In the genomic region with DNA sequence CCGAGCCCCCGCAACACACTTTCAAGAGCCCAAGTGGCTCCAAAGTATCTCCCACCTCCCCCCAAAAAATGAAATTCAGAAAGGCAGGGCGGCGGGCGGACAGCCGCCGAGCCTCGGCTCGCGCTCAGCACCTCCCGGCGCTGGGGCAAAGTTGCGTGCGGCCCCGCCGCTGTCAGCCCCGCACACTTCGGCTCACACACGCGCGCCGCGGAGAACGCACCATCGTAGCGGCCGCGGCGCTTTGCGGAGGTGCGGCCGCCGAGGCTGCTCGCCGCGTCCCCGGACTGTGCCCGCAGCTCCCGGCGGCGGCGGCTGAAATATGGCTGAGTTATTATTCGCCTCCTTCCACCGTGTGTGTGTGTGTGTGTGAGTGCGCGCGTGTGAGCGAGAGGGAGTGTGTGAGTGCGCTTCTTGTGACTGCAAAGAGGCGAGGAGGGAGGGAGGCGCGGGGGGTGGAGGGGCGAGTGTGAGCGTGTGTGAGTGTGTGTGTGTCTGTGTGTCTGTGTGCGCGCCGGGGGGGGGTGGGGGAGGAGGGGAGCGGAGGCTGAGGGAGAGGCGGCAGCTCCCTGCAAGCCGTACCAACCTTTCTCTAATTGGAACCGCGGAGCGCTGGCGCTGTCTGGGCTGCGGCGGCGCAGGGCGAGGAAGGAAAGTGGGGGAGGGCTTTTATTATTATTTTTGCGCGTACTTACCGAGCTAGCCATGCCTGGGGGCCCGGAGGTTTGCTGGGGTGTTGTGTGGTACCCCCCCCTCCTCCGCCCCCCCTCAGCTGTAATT, we compare ENCODE assay signal across 1 cellular context.
TF ChIP-seq lines count a peak whose summit lies in the region.

No MANE protein-coding gene starts in this region.

TF ChIP-seq in HepG2, 621 proteins besides CTCF, POLR2A, EP300 and RAD21 (continued from another document and continues in another):
- TF ChIP-seq SATB2 (CRISPR knock-in tag; IDR thresholded peaks at IDR 0.05) (no peak), ZNF562 (CRISPR knock-in tag; IDR thresholded peaks at IDR 0.05; ENCODE audit: borderline replicate concordance) (no peak), GABPB1 (CRISPR knock-in tag; IDR thresholded peaks at IDR 0.05) (no peak), ZNF589 (CRISPR knock-in tag; conservative IDR thresholded peaks at IDR 0.05) (0 out of 2 replicates have a peak, but pooled peaks have one; percentile 38), ISX (CRISPR knock-in tag; conservative IDR thresholded peaks at IDR 0.05) (no peak), ZNF792 (CRISPR knock-in tag; IDR thresholded peaks at IDR 0.05) (no peak), LBX2 (CRISPR knock-in tag; IDR thresholded peaks at IDR 0.05; ENCODE audit: borderline replicate concordance) (no peak), HIVEP1 (CRISPR knock-in tag; IDR thresholded peaks at IDR 0.05) (no peak), POLR2AphosphoS5 (IDR thresholded peaks at IDR 0.05; ENCODE audit: low read depth, low read length) (no peak), NFKB2 (CRISPR knock-in tag; IDR thresholded peaks at IDR 0.05; ENCODE audit: borderline replicate concordance) (no peak), ZNF781 (CRISPR knock-in tag; IDR thresholded peaks at IDR 0.05; ENCODE audit: borderline replicate concordance, not compliant biosample characterization) (no peak), ZNF136 (CRISPR knock-in tag; IDR thresholded peaks at IDR 0.05; ENCODE audit: low read depth) (no peak), RERE (CRISPR knock-in tag; IDR thresholded peaks at IDR 0.05; ENCODE audit: low read depth) (no peak), YEATS2 (CRISPR knock-in tag; IDR thresholded peaks at IDR 0.05; ENCODE audit: borderline replicate concordance) (no peak), ZSCAN22 (CRISPR knock-in tag; IDR thresholded peaks at IDR 0.05) (no peak), YEATS4 (CRISPR knock-in tag; IDR thresholded peaks at IDR 0.05; ENCODE audit: borderline replicate concordance) (no peak), SP2 (CRISPR knock-in tag; IDR thresholded peaks at IDR 0.05) (no peak), CENPBD1 (CRISPR knock-in tag; IDR thresholded peaks at IDR 0.05; ENCODE audit: borderline replicate concordance, low read depth) (no peak), SAFB2 (CRISPR knock-in tag; IDR thresholded peaks at IDR 0.05; ENCODE audit: borderline replicate concordance, low read depth) (no peak), ZNF576 (CRISPR knock-in tag; IDR thresholded peaks at IDR 0.05) (no peak), DNMT1 (CRISPR knock-in tag; IDR thresholded peaks at IDR 0.05) (no peak), RFX1 (IDR thresholded peaks at IDR 0.05) (no peak), ZNF331 (CRISPR knock-in tag; IDR thresholded peaks at IDR 0.05) (no peak), ZNF614 (CRISPR knock-in tag; IDR thresholded peaks at IDR 0.05; ENCODE audit: borderline replicate concordance) (no peak), HDAC1 (CRISPR knock-in tag; IDR thresholded peaks at IDR 0.05) (no peak), ARNT (IDR thresholded peaks at IDR 0.05) (no peak), ZNF224 (CRISPR knock-in tag; IDR thresholded peaks at IDR 0.05) (no peak), SCMH1 (CRISPR knock-in tag; IDR thresholded peaks at IDR 0.05; ENCODE audit: borderline replicate concordance) (no peak), ZNF720 (CRISPR knock-in tag; IDR thresholded peaks at IDR 0.05) (no peak), ZNF777 (CRISPR knock-in tag; IDR thresholded peaks at IDR 0.05) (peak; percentile 20; the same call in 1 of the 2 replicates), EEA1 (CRISPR knock-in tag; IDR thresholded peaks at IDR 0.05; ENCODE audit: borderline replicate concordance) (no peak), ZNF788 (CRISPR knock-in tag; IDR thresholded peaks at IDR 0.05; ENCODE audit: borderline replicate concordance) (no peak), KAT2B (IDR thresholded peaks at IDR 0.05; ENCODE audit: borderline replicate concordance, low read depth, low read length) (no peak), ZNF510 (CRISPR knock-in tag; IDR thresholded peaks at IDR 0.05; ENCODE audit: low read depth) (no peak), MAX (IDR thresholded peaks at IDR 0.05) (no peak; the same call in 1 of the 2 replicates), RORA (CRISPR knock-in tag; IDR thresholded peaks at IDR 0.05) (no peak), ZNF775 (CRISPR knock-in tag; IDR thresholded peaks at IDR 0.05; ENCODE audit: borderline replicate concordance) (no peak), SMC3 (IDR thresholded peaks at IDR 0.05; ENCODE audit: low read length) (no peak), SMAD9 (CRISPR knock-in tag; IDR thresholded peaks at IDR 0.05) (no peak), ZBTB21 (CRISPR knock-in tag; IDR thresholded peaks at IDR 0.05) (no peak)
- TF ChIP-seq, protein P1, sequence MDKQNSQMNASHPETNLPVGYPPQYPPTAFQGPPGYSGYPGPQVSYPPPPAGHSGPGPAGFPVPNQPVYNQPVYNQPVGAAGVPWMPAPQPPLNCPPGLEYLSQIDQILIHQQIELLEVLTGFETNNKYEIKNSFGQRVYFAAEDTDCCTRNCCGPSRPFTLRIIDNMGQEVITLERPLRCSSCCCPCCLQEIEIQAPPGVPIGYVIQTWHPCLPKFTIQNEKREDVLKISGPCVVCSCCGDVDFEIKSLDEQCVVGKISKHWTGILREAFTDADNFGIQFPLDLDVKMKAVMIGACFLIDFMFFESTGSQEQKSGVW (CRISPR knock-in tag; IDR thresholded peaks at IDR 0.05; ENCODE audit: borderline replicate concordance), result no peak
- TF ChIP-seq, protein P2, sequence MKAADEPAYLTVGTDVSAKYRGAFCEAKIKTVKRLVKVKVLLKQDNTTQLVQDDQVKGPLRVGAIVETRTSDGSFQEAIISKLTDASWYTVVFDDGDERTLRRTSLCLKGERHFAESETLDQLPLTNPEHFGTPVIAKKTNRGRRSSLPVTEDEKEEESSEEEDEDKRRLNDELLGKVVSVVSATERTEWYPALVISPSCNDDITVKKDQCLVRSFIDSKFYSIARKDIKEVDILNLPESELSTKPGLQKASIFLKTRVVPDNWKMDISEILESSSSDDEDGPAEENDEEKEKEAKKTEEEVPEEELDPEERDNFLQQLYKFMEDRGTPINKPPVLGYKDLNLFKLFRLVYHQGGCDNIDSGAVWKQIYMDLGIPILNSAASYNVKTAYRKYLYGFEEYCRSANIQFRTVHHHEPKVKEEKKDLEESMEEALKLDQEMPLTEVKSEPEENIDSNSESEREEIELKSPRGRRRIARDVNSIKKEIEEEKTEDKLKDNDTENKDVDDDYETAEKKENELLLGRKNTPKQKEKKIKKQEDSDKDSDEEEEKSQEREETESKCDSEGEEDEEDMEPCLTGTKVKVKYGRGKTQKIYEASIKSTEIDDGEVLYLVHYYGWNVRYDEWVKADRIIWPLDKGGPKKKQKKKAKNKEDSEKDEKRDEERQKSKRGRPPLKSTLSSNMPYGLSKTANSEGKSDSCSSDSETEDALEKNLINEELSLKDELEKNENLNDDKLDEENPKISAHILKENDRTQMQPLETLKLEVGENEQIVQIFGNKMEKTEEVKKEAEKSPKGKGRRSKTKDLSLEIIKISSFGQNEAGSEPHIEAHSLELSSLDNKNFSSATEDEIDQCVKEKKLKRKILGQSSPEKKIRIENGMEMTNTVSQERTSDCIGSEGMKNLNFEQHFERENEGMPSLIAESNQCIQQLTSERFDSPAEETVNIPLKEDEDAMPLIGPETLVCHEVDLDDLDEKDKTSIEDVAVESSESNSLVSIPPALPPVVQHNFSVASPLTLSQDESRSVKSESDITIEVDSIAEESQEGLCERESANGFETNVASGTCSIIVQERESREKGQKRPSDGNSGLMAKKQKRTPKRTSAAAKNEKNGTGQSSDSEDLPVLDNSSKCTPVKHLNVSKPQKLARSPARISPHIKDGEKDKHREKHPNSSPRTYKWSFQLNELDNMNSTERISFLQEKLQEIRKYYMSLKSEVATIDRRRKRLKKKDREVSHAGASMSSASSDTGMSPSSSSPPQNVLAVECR (CRISPR knock-in tag; IDR thresholded peaks at IDR 0.05; ENCODE audit: borderline replicate concordance), result peak; percentile 28; the same call in 1 of the 2 replicates
- TF ChIP-seq, protein P3, sequence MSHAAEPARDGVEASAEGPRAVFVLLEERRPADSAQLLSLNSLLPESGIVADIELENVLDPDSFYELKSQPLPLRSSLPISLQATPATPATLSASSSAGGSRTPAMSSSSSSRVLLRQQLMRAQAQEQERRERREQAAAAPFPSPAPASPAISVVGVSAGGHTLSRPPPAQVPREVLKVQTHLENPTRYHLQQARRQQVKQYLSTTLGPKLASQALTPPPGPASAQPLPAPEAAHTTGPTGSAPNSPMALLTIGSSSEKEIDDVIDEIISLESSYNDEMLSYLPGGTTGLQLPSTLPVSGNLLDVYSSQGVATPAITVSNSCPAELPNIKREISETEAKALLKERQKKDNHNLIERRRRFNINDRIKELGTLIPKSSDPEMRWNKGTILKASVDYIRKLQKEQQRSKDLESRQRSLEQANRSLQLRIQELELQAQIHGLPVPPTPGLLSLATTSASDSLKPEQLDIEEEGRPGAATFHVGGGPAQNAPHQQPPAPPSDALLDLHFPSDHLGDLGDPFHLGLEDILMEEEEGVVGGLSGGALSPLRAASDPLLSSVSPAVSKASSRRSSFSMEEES (CRISPR knock-in tag; IDR thresholded peaks at IDR 0.05), result no peak
- TF ChIP-seq, protein P4, sequence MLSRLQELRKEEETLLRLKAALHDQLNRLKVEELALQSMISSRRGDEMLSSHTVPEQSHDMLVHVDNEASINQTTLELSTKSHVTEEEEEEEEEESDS (CRISPR knock-in tag; IDR thresholded peaks at IDR 0.05; ENCODE audit: borderline replicate concordance), result no peak
- TF ChIP-seq, protein P5, sequence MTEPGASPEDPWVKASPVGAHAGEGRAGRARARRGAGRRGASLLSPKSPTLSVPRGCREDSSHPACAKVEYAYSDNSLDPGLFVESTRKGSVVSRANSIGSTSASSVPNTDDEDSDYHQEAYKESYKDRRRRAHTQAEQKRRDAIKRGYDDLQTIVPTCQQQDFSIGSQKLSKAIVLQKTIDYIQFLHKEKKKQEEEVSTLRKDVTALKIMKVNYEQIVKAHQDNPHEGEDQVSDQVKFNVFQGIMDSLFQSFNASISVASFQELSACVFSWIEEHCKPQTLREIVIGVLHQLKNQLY (CRISPR knock-in tag; IDR thresholded peaks at IDR 0.05), result no peak
